10 cellular contexts compared by ENCODE assay signal in genomic region chr11:114163830-114164401, GRCh38.
DNase-seq lines count a peak whose midpoint lies in the region; ATAC-seq and TF ChIP-seq lines count a peak whose summit lies in the region.
"Had no signal": no experiment of that assay in that cellular context is flagged by ENCODE, and none has a peak within 500 bp of the region (broad histone marks: within the 10 kb centered on the region; RNA-seq: fewer than 3 reads in every experiment).

No MANE protein-coding gene starts in this region.

- H3K27ac Mint-ChIP-seq in naive thymus-derived CD8-positive, alpha-beta T cell = peak overlapping the region; percentile 3 to 97 (median 40)
- H3K27ac Mint-ChIP-seq in activated CD4-positive, alpha-beta T cell treated with anti-CD3 and anti-CD28 coated beads for 36 hours = no peak overlapping the region

- no peaks in the 10 kb centered on the region for H3K9me2 ChIP-seq in SK-N-SH
- H3K9me2 ChIP-seq in Karpas-422 (replicated peaks; ENCODE audit: insufficient read depth, low read length) = no peaks in the 10 kb centered on the region

- H3K36me3 ChIP-seq in SK-N-SH (replicated peaks in 1 of 2; ENCODE audit: control insufficient read depth in 1 of 2, insufficient read depth in 2 of 2, low read length in 1 of 2) (no peaks in the 10 kb centered on the region), upper lobe of right lung (peaks cover 3% of the 10 kb centered on the region), Karpas-422 (ENCODE audit: insufficient read depth, low read length) (no peaks in the 10 kb centered on the region)

- CTCF ChIA-PET in SK-N-SH (lab: Yijun Ruan, JAX) = interaction anchor here (7.8 kb wide), 1 partner anchor 97 kb away, joined by 47 read pairs; no protein-coding TSS in a partner anchor
- CTCF ChIA-PET in activated CD4-positive, alpha-beta T cell treated with anti-CD3 and anti-CD28 coated beads for 36 hours (lab: Charles Lee) = interaction anchor here (0.5 kb wide), 1 partner anchor 101 kb away, joined by 3 read pairs; no protein-coding TSS in a partner anchor

- H4K20me1 ChIP-seq in SK-N-SH (ENCODE audit: insufficient read depth) (peaks cover 38% of the 10 kb centered on the region), Karpas-422 (ENCODE audit: insufficient read depth, low read depth, low read length) (no peaks in the 10 kb centered on the region)

- H3K4me3 ChIP-seq in SK-N-SH (ENCODE audit: low read depth in 2 of 2, low read length in 1 of 2) (no peak overlapping the region), upper lobe of right lung (no peak overlapping the region), Karpas-422 (ENCODE audit: low read length) (no peak overlapping the region)

- POLR2A ChIA-PET in SK-N-SH (lab: Yijun Ruan, JAX) = no interaction called here
- POLR2A ChIA-PET in naive thymus-derived CD8-positive, alpha-beta T cell (lab: Charles Lee) = interaction anchor here (5.8 to 11.6 kb wide), 3 partner anchors 7 to 21 kb away, joined by 49 to 178 read pairs (median 74); no protein-coding TSS in a partner anchor
- POLR2A ChIA-PET in activated CD4-positive, alpha-beta T cell treated with anti-CD3 and anti-CD28 coated beads for 36 hours (lab: Charles Lee) = no interaction called here

- H3K9me3 ChIP-seq in SK-N-SH (no peaks in the 10 kb centered on the region), upper lobe of right lung (no peaks in the 10 kb centered on the region), Karpas-422 (ENCODE audit: low read length) (no peaks in the 10 kb centered on the region)

- no peaks in the 10 kb centered on the region for H3K9me3 Mint-ChIP-seq in naive thymus-derived CD8-positive, alpha-beta T cell
- H3K9me3 Mint-ChIP-seq in activated CD4-positive, alpha-beta T cell treated with anti-CD3 and anti-CD28 coated beads for 36 hours (ENCODE audit: low read depth) = no peaks in the 10 kb centered on the region

- no peak for TF ChIP-seq CTCF in SK-N-SH (IDR thresholded peaks at IDR 0.05)
- TF ChIP-seq CTCF in upper lobe of right lung (IDR thresholded peaks at IDR 0.05) = no peak

- H3K4me2 ChIP-seq in SK-N-SH (peak overlapping the region; percentile 63; the same call in 1 of the 2 replicates), Karpas-422 (ENCODE audit: low read depth, low read length, poor library complexity, severe bottlenecking) (no peak overlapping the region)

- TF ChIP-seq RAD21 in SK-N-SH (IDR thresholded peaks at IDR 0.05; ENCODE audit: low read length) = no peak

- 7% methylated on average over 8 of the region's 9 CpGs for WGBS in SK-N-SH (ENCODE audit: low lambda C conversion rate)

- H2AFZ ChIP-seq in SK-N-SH (ENCODE audit: low read depth) = no peak overlapping the region; the same call in 1 of the 2 replicates
- no peak overlapping the region for H2AFZ ChIP-seq in Karpas-422 (ENCODE audit: low read length)

- H3K9ac ChIP-seq in SK-N-SH (no peak overlapping the region), Karpas-422 (ENCODE audit: low read length) (no peak overlapping the region)

- H3K27me3 Mint-ChIP-seq in naive thymus-derived CD8-positive, alpha-beta T cell = no peaks in the 10 kb centered on the region
- no peaks in the 10 kb centered on the region for H3K27me3 Mint-ChIP-seq in activated CD4-positive, alpha-beta T cell treated with anti-CD3 and anti-CD28 coated beads for 36 hours

- peaks cover 60 to 99% (median 99%) of the 10 kb centered on the region in 4 donors for H3K4me1 Mint-ChIP-seq in naive thymus-derived CD8-positive, alpha-beta T cell
- H3K4me1 Mint-ChIP-seq in activated CD4-positive, alpha-beta T cell treated with anti-CD3 and anti-CD28 coated beads for 36 hours = peaks cover 88% of the 10 kb centered on the region

- TF ChIP-seq EP300 in SK-N-SH (IDR thresholded peaks at IDR 0.05; ENCODE audit: borderline replicate concordance in 1 of 2, low read depth in 1 of 2, low read length in 1 of 2) = no peak

- H3K4me3 Mint-ChIP-seq in naive thymus-derived CD8-positive, alpha-beta T cell = peak overlapping the region in 1 of 10 donors; percentile 8
- no peak overlapping the region for H3K4me3 Mint-ChIP-seq in activated CD4-positive, alpha-beta T cell treated with anti-CD3 and anti-CD28 coated beads for 36 hours

- H3K79me2 ChIP-seq in SK-N-SH (ENCODE audit: insufficient read depth) (no peaks in the 10 kb centered on the region), Karpas-422 (ENCODE audit: low read length) (no peaks in the 10 kb centered on the region)

- H3K36me3 Mint-ChIP-seq in naive thymus-derived CD8-positive, alpha-beta T cell = no peaks in the 10 kb centered on the region
- H3K36me3 Mint-ChIP-seq in activated CD4-positive, alpha-beta T cell treated with anti-CD3 and anti-CD28 coated beads for 36 hours (ENCODE audit: low read depth) = no peaks in the 10 kb centered on the region

- ATAC-seq in SK-N-SH treated with all-trans-retinoic acid at 6 μM for 48 hours = no peak
- ATAC-seq in naive thymus-derived CD8-positive, alpha-beta T cell = no peak
- peak; percentile 28 for ATAC-seq in upper lobe of right lung
- ATAC-seq in activated CD4-positive, alpha-beta T cell treated with anti-CD3 and anti-CD28 coated beads for 36 hours = no peak

- peaks cover 39 to 46% of the 10 kb centered on the region in 2 experiments for H3K4me1 ChIP-seq in SK-N-SH (ENCODE audit: control insufficient read depth in 1 of 2, insufficient read depth in 2 of 2, low read depth in 1 of 2, low read length in 1 of 2)
- H3K4me1 ChIP-seq in upper lobe of right lung = peaks cover 91% of the 10 kb centered on the region
- peaks cover 18% of the 10 kb centered on the region for H3K4me1 ChIP-seq in Karpas-422 (ENCODE audit: low read length)

- H3K27ac ChIP-seq in SK-N-SH (ENCODE audit: low read depth in 2 of 2, low read length in 1 of 2) (no peak overlapping the region), epithelial cell of prostate (peak overlapping the region; percentile 93), upper lobe of right lung (peak overlapping the region; percentile 97), Karpas-422 (ENCODE audit: low read length) (no peak overlapping the region)

- H3F3A ChIP-seq in SK-N-SH (replicated peaks; ENCODE audit: insufficient read depth) = peaks cover 5% of the 10 kb centered on the region

- DNase-seq in SK-N-SH = no peak
- no peak for DNase-seq in epithelial cell of prostate (ENCODE audit: low read depth, low spot score)
- no peak for DNase-seq in naive thymus-derived CD8-positive, alpha-beta T cell
- DNase-seq in upper lobe of right lung = no peak
- no peak for DNase-seq in activated CD4-positive, alpha-beta T cell treated with anti-CD3 and anti-CD28 coated beads for 36 hours
- no peak for DNase-seq in Karpas-422
- no peak for DNase-seq in AG20443 (ENCODE audit: low spot score)
- DNase-seq: activated CD4-positive, alpha-beta T cell treated with anti-CD3 and anti-CD28 coated beads for 4 hours; NCI-H1694 treated with DMSO at 0.1 percent for 48 hours had no signal

- intact Hi-C loops in upper lobe of right lung (cut with DNase I) = no loop called here
- intact Hi-C loops in activated CD4-positive, alpha-beta T cell treated with anti-CD3 and anti-CD28 coated beads for 36 hours (cut with DNase I, micrococcal nuclease) = loop anchor here in 1 of 2 experiments (5.0 to 10.0 kb wide), 2 partner anchors 241 to 287 kb away; partner anchors contain the start of genes C11orf71, RBM7 and USP28

- H3K27me3 ChIP-seq in SK-N-SH (ENCODE audit: insufficient read depth) (peaks cover 52% of the 10 kb centered on the region), upper lobe of right lung (no peaks in the 10 kb centered on the region), Karpas-422 (ENCODE audit: low read length) (no peaks in the 10 kb centered on the region)

TF ChIP-seq in SK-N-SH, 30 proteins besides CTCF, POLR2A, EP300 and RAD21:
- TF ChIP-seq FOXJ3 (CRISPR knock-in tag; IDR thresholded peaks at IDR 0.05) (no peak), TCF12 (IDR thresholded peaks at IDR 0.05) (no peak), GABPA (IDR thresholded peaks at IDR 0.05; ENCODE audit: low read depth) (no peak), FOXM1 (IDR thresholded peaks at IDR 0.05; ENCODE audit: low read depth) (no peak), RFX5 (IDR thresholded peaks at IDR 0.05; ENCODE audit: low read length) (no peak), YY1 (IDR thresholded peaks at IDR 0.05; ENCODE audit: low read depth) (no peak)

TF ChIP-seq in SK-N-SH treated with all-trans-retinoic acid at 6 μM for 48 hours, 23 proteins besides CTCF, POLR2A, EP300 and RAD21:
- no peak for TF ChIP-seq ZNF70 (CRISPR knock-in tag; IDR thresholded peaks at IDR 0.05)
- no peak for TF ChIP-seq ZFP30 (CRISPR knock-in tag; IDR thresholded peaks at IDR 0.05)
- TF ChIP-seq RARB (CRISPR knock-in tag; IDR thresholded peaks at IDR 0.05) = no peak
- no peak for TF ChIP-seq ZNF8 (CRISPR knock-in tag; IDR thresholded peaks at IDR 0.05)
- no peak for TF ChIP-seq BACH2 (CRISPR knock-in tag; IDR thresholded peaks at IDR 0.05; ENCODE audit: borderline replicate concordance)
- TF ChIP-seq, protein P1, sequence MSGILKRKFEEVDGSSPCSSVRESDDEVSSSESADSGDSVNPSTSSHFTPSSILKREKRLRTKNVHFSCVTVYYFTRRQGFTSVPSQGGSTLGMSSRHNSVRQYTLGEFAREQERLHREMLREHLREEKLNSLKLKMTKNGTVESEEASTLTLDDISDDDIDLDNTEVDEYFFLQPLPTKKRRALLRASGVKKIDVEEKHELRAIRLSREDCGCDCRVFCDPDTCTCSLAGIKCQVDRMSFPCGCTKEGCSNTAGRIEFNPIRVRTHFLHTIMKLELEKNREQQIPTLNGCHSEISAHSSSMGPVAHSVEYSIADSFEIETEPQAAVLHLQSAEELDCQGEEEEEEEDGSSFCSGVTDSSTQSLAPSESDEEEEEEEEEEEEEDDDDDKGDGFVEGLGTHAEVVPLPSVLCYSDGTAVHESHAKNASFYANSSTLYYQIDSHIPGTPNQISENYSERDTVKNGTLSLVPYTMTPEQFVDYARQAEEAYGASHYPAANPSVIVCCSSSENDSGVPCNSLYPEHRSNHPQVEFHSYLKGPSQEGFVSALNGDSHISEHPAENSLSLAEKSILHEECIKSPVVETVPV (CRISPR knock-in tag; IDR thresholded peaks at IDR 0.05) = no peak
- no peak for TF ChIP-seq ZFP3 (CRISPR knock-in tag; IDR thresholded peaks at IDR 0.05)
- TF ChIP-seq TOX (CRISPR knock-in tag; IDR thresholded peaks at IDR 0.05; ENCODE audit: borderline replicate concordance) = no peak
- TF ChIP-seq, protein P2, sequence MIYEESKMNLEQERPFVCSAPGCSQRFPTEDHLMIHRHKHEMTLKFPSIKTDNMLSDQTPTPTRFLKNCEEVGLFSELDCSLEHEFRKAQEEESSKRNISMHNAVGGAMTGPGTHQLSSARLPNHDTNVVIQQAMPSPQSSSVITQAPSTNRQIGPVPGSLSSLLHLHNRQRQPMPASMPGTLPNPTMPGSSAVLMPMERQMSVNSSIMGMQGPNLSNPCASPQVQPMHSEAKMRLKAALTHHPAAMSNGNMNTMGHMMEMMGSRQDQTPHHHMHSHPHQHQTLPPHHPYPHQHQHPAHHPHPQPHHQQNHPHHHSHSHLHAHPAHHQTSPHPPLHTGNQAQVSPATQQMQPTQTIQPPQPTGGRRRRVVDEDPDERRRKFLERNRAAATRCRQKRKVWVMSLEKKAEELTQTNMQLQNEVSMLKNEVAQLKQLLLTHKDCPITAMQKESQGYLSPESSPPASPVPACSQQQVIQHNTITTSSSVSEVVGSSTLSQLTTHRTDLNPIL (CRISPR knock-in tag; IDR thresholded peaks at IDR 0.05; ENCODE audit: low read depth) = no peak
- TF ChIP-seq ESRRG (CRISPR knock-in tag; IDR thresholded peaks at IDR 0.05) = no peak

Comparison
In these comparisons a context has a peak if more than half of its experiments do, and no peak if none do; other contexts are left out.
1. H3K27ac ChIP-seq: peak in epithelial cell of prostate (single experiment) and upper lobe of right lung (single experiment); none in SK-N-SH (0 of 2) and Karpas-422 (single experiment).